In genomic region chr9:16689352-16689938, GRCh38 we compare ENCODE assay signal across 13 cellular contexts.
DNase-seq lines count a peak whose midpoint lies in the region; ATAC-seq and TF ChIP-seq lines count a peak whose summit lies in the region.
"Had no signal": no experiment of that assay in that cellular context is flagged by ENCODE, and none has a peak within 500 bp of the region (broad histone marks: within the 10 kb centered on the region; RNA-seq: fewer than 3 reads in every experiment).

No MANE protein-coding gene starts in this region.

- no peak overlapping the region for H3K4me3 Mint-ChIP-seq in nephron progenitor cell
- H3K4me3 Mint-ChIP-seq in activated naive CD8-positive, alpha-beta T cell treated with anti-CD3 and anti-CD28 coated beads, Interleukin-2, amount 50 U/mL, for 24 hours, result no peak overlapping the region
- H3K4me3 Mint-ChIP-seq: CD8-positive, alpha-beta memory T cell had no signal

- H3K4me1 Mint-ChIP-seq in nephron progenitor cell, result peaks cover 30% of the 10 kb centered on the region
- H3K4me1 Mint-ChIP-seq in activated naive CD8-positive, alpha-beta T cell treated with anti-CD3 and anti-CD28 coated beads, Interleukin-2, amount 50 U/mL, for 24 hours, result no peaks in the 10 kb centered on the region
- H3K4me1 Mint-ChIP-seq: CD8-positive, alpha-beta memory T cell had no signal

- H3K36me3 Mint-ChIP-seq in nephron progenitor cell (ENCODE audit: low read depth), result no peaks in the 10 kb centered on the region
- H3K36me3 Mint-ChIP-seq in activated naive CD8-positive, alpha-beta T cell treated with anti-CD3 and anti-CD28 coated beads, Interleukin-2, amount 50 U/mL, for 24 hours (ENCODE audit: low read depth), result no peaks in the 10 kb centered on the region
- H3K36me3 Mint-ChIP-seq: CD8-positive, alpha-beta memory T cell had no signal

- H3K27me3 Mint-ChIP-seq in nephron progenitor cell (ENCODE audit: low read depth, poor library complexity), result no peaks in the 10 kb centered on the region
- H3K27me3 Mint-ChIP-seq in activated naive CD8-positive, alpha-beta T cell treated with anti-CD3 and anti-CD28 coated beads, Interleukin-2, amount 50 U/mL, for 24 hours, result peaks cover 3% of the 10 kb centered on the region
- H3K27me3 Mint-ChIP-seq: CD8-positive, alpha-beta memory T cell had no signal

- DNase-seq in DMS153 treated with DMSO at 0.1 percent for 48 hours (lab: John Stamatoyannopoulos, UW; ENCODE audit: unreplicated experiment), result peak; percentile 82
- DNase-seq in NCI-H2171 treated with DMSO at 0.1 percent for 48 hours (lab: John Stamatoyannopoulos, UW), result peak; percentile 79
- DNase-seq in astrocyte of the spinal cord (ENCODE audit: low read depth, low spot score), result peak; percentile 43
- no peak for DNase-seq in nephron progenitor cell
- DNase-seq in activated CD4-positive, alpha-beta T cell treated with anti-CD3 and anti-CD28 coated beads, Interleukin-2, amount 50 U/mL, for 1 hour, result no peak
- no peak for DNase-seq in activated naive CD8-positive, alpha-beta T cell treated with anti-CD3 and anti-CD28 coated beads, Interleukin-2, amount 50 U/mL, for 24 hours
- DNase-seq in NCI-H524 treated with DMSO at 0.1 percent for 48 hours (lab: John Stamatoyannopoulos, UW), result no peak
- no peak for DNase-seq in NCI-H1048 (lab: John Stamatoyannopoulos, UW)
- DNase-seq: CD8-positive, alpha-beta memory T cell; NCI-H1436 treated with DMSO at 0.1 percent for 48 hours; occipital lobe; trophoblast cell; WERI-Rb-1 had no signal

- no peak for ATAC-seq in activated naive CD8-positive, alpha-beta T cell treated with anti-CD3 and anti-CD28 coated beads, Interleukin-2, amount 50 U/mL, for 24 hours

- in situ Hi-C loops in astrocyte of the spinal cord (cut with HindIII; ENCODE audit: low sequenced_read_pairs), result no loop called here

- peak overlapping the region; percentile 36 for H3K27ac Mint-ChIP-seq in nephron progenitor cell
- H3K27ac Mint-ChIP-seq in activated naive CD8-positive, alpha-beta T cell treated with anti-CD3 and anti-CD28 coated beads, Interleukin-2, amount 50 U/mL, for 24 hours, result no peak overlapping the region
- H3K27ac Mint-ChIP-seq: CD8-positive, alpha-beta memory T cell had no signal

- H3K9me3 Mint-ChIP-seq in nephron progenitor cell, result no peaks in the 10 kb centered on the region
- no peaks in the 10 kb centered on the region for H3K9me3 Mint-ChIP-seq in activated naive CD8-positive, alpha-beta T cell treated with anti-CD3 and anti-CD28 coated beads, Interleukin-2, amount 50 U/mL, for 24 hours

- H3K4me3 ChIP-seq in astrocyte of the spinal cord (ENCODE audit: low read depth, low read length), result no peak overlapping the region

- TF ChIP-seq CTCF in astrocyte of the spinal cord (IDR thresholded peaks at IDR 0.05; ENCODE audit: low read depth, low read length) (no peak), nephron progenitor cell (IDR thresholded peaks at IDR 0.05) (no peak)

Comparison
In these comparisons a context has a peak if more than half of its experiments do, and no peak if none do; other contexts are left out.
1. DNase-seq: peak in DMS153 treated with DMSO at 0.1 percent for 48 hours (single experiment), NCI-H2171 treated with DMSO at 0.1 percent for 48 hours (single experiment) and astrocyte of the spinal cord (single experiment); none in nephron progenitor cell (single experiment), activated CD4-positive, alpha-beta T cell treated with anti-CD3 and anti-CD28 coated beads, Interleukin-2, amount 50 U/mL, for 1 hour (single experiment), activated naive CD8-positive, alpha-beta T cell treated with anti-CD3 and anti-CD28 coated beads, Interleukin-2, amount 50 U/mL, for 24 hours (single experiment), NCI-H524 treated with DMSO at 0.1 percent for 48 hours (single experiment) and NCI-H1048 (single experiment).